In genomic region chr2:9844581-9844980, GRCh38 we compare ENCODE assay signal across 8 cellular contexts. TPM values are rescaled to one million over a fixed set of nuclear protein-coding genes. Genes with fewer than 3 reads are reported as not detected.
A peak's percentile ranks its signal among the peaks of the same experiment; 100 is the strongest.
DNase-seq lines count a peak whose midpoint lies in the region; ATAC-seq and TF ChIP-seq lines count a peak whose summit lies in the region.

No MANE protein-coding gene starts in this region.

- TF ChIP-seq POLR2A in HCT116 (IDR thresholded peaks at IDR 0.05; ENCODE audit: borderline replicate concordance, extremely low read depth, insufficient read depth, insufficient read length), result no peak

- POLR2A ChIA-PET in HCT116 (lab: Charles Lee), result interaction anchor here (1.6 kb wide), 1 partner anchor 43 kb away, joined by 4 read pairs; no protein-coding TSS in a partner anchor

- CTCF ChIA-PET in HCT116 (lab: Charles Lee), result interaction anchor here (1.7 to 2.0 kb wide), 2 partner anchors 140 to 204 kb away, joined by 5 to 8 read pairs; no protein-coding TSS in a partner anchor

- TF ChIP-seq CTCF in DND-41 (IDR thresholded peaks at IDR 0.05; ENCODE audit: borderline replicate concordance, extremely low read depth, low read length, poor library complexity, severe bottlenecking), result no peak
- TF ChIP-seq CTCF in HCT116 (IDR thresholded peaks at IDR 0.05 in 2 of 3, conservative IDR thresholded peaks at IDR 0.05 in 1 of 3; ENCODE audit: borderline replicate concordance in 1 of 3, insufficient read depth in 1 of 3, low read depth in 2 of 3, low read length in 2 of 3), result no peak
- TF ChIP-seq CTCF in hepatocyte (IDR thresholded peaks at IDR 0.05; ENCODE audit: poor library complexity), result no peak

- peaks cover 42% of the 10 kb centered on the region for H3K36me3 Mint-ChIP-seq in T-helper 2 cell treated with Interferon-gamma antibody and Interleukin-4, amounts not matched to agents 5 μg/mL and 100 μg/mL, for 36 hours (ENCODE audit: low read depth)

- H3K27ac Mint-ChIP-seq in T-helper 2 cell treated with Interferon-gamma antibody and Interleukin-4, amounts not matched to agents 5 μg/mL and 100 μg/mL, for 36 hours, result peak overlapping the region; percentile 94

- H3K36me3 ChIP-seq in DND-41 (ENCODE audit: insufficient read depth, low read length) (peaks cover 36% of the 10 kb centered on the region), HCT116 (ENCODE audit: control insufficient read depth in 1 of 2, insufficient read depth in 2 of 2, low read length in 2 of 2) (peaks cover 7 to 11% of the 10 kb centered on the region in 2 experiments; a peak in 3 of 4 replicates), hepatocyte (replicated peaks; ENCODE audit: insufficient read depth, low read depth) (no peaks in the 10 kb centered on the region), urinary bladder (ENCODE audit: insufficient read depth) (no peaks in the 10 kb centered on the region)

- H3K27me3 Mint-ChIP-seq in T-helper 2 cell treated with Interferon-gamma antibody and Interleukin-4, amounts not matched to agents 5 μg/mL and 100 μg/mL, for 36 hours (ENCODE audit: low read depth), result no peaks in the 10 kb centered on the region

- ATAC-seq in DND-41 (ENCODE audit: insufficient read depth, low read depth) (no peak), HCT116 (no peak), GM21447 (IDR thresholded peaks at IDR 0.05; ENCODE audit: unreplicated experiment) (no peak), GM18520 (IDR thresholded peaks at IDR 0.05; ENCODE audit: unreplicated experiment) (no peak)

- peaks cover 49% of the 10 kb centered on the region for H3K4me1 Mint-ChIP-seq in T-helper 2 cell treated with Interferon-gamma antibody and Interleukin-4, amounts not matched to agents 5 μg/mL and 100 μg/mL, for 36 hours (ENCODE audit: low read depth)

- H3K9me2 ChIP-seq in HCT116 (ENCODE audit: insufficient read depth), result no peaks in the 10 kb centered on the region
- no peaks in the 10 kb centered on the region for H3K9me2 ChIP-seq in hepatocyte (replicated peaks; ENCODE audit: insufficient read depth)

- peak overlapping the region; percentile 94 for H3K4me3 Mint-ChIP-seq in T-helper 2 cell treated with Interferon-gamma antibody and Interleukin-4, amounts not matched to agents 5 μg/mL and 100 μg/mL, for 36 hours

- WGBS in hepatocyte (ENCODE audit: low lambda C conversion rate, missing lambda C conversion rate), result 64% methylated on average over 4 of the region's 4 CpGs
- WGBS in urinary bladder, result 27% methylated on average over 4 of the region's 4 CpGs

- H3K4me1 ChIP-seq in DND-41 (ENCODE audit: insufficient read depth, low read length), result peaks cover 47% of the 10 kb centered on the region
- H3K4me1 ChIP-seq in HCT116 (ENCODE audit: control insufficient read depth in 1 of 2, insufficient read depth in 2 of 2, low read length in 2 of 2), result peaks cover 3 to 20% of the 10 kb centered on the region in 2 experiments; a peak in 3 of 4 replicates
- H3K4me1 ChIP-seq in hepatocyte (ENCODE audit: insufficient read depth), result peaks cover 13% of the 10 kb centered on the region
- peaks cover 2% of the 10 kb centered on the region for H3K4me1 ChIP-seq in urinary bladder (ENCODE audit: insufficient read depth)

- H3K27ac ChIP-seq in DND-41 (ENCODE audit: low read length) (peak overlapping the region; percentile 92; the same call in 1 of the 2 replicates), HCT116 (ENCODE audit: low read depth, low read length) (no peak overlapping the region; the same call in 1 of the 2 replicates), hepatocyte (peak overlapping the region; percentile 90), urinary bladder (ENCODE audit: low read depth) (no peak overlapping the region)

- no peak for DNase-seq in DND-41
- DNase-seq in HCT116 (ENCODE audit: low read depth, low spot score), result no peak
- no peak for DNase-seq in T-helper 2 cell treated with Interferon-gamma antibody and Interleukin-4, amounts not matched to agents 5 μg/mL and 100 μg/mL, for 36 hours (ENCODE audit: low spot score)
- no peak for DNase-seq in hepatocyte (ENCODE audit: low spot score)
- DNase-seq in ureter (ENCODE audit: low spot score), result no peak

- H3K9ac ChIP-seq in DND-41 (ENCODE audit: low read depth, low read length), result peak overlapping the region; percentile 80
- peak overlapping the region; percentile 85 for H3K9ac ChIP-seq in HCT116 (ENCODE audit: low read length)

- H3K4me2 ChIP-seq in DND-41 (ENCODE audit: insufficient read depth, low read length) (peak overlapping the region; percentile 81), HCT116 (ENCODE audit: low read length) (peak overlapping the region; percentile 79), hepatocyte (peak overlapping the region; percentile 90)

- H2AFZ ChIP-seq in DND-41 (ENCODE audit: low read depth, low read length) (no peak overlapping the region), HCT116 (ENCODE audit: low read depth, low read length, poor library complexity, severe bottlenecking) (no peak overlapping the region), hepatocyte (peak overlapping the region; percentile 88)

- TF ChIP-seq RAD21 in HCT116 (IDR thresholded peaks at IDR 0.05; ENCODE audit: low read depth), result no peak

- no TSS peak for BruUV-seq in HCT116 (replicated peaks; lab: Mats Ljungman, UMichigan)

- peaks cover 52% of the 10 kb centered on the region for H3K79me2 ChIP-seq in DND-41 (ENCODE audit: insufficient read depth, low read length)
- H3K79me2 ChIP-seq in HCT116 (ENCODE audit: insufficient read depth, low read length), result peaks cover 47% of the 10 kb centered on the region
- peaks cover 41% of the 10 kb centered on the region for H3K79me2 ChIP-seq in hepatocyte

- RAD21 ChIA-PET in HCT116 (lab: Charles Lee; ENCODE audit: low non-redundant PET in 1 of 2, low total read pairs in 2 of 2, uncharacterized antibody in 2 of 2, unreplicated experiment in 2 of 2), result no interaction called here

- H4K20me1 ChIP-seq in DND-41 (ENCODE audit: insufficient read depth, low read length) (peaks cover 3% of the 10 kb centered on the region; the same call in 1 of the 2 replicates), HCT116 (ENCODE audit: insufficient read depth) (no peaks in the 10 kb centered on the region), hepatocyte (ENCODE audit: insufficient read depth, poor library complexity, severe bottlenecking) (no peaks in the 10 kb centered on the region)

- H3K27me3 ChIP-seq in DND-41 (ENCODE audit: insufficient read depth, low read length, poor library complexity) (no peaks in the 10 kb centered on the region), HCT116 (ENCODE audit: insufficient read depth, low read length) (no peaks in the 10 kb centered on the region), hepatocyte (no peaks in the 10 kb centered on the region)

- intact Hi-C loops in HCT116 (cut with micrococcal nuclease), result no loop called here

- H3K9me3 ChIP-seq in DND-41 (ENCODE audit: insufficient read depth, low read length, severe bottlenecking) (no peaks in the 10 kb centered on the region), HCT116 (ENCODE audit: control insufficient read depth in 1 of 2, insufficient read depth in 1 of 2, low read depth in 1 of 2, low read length in 2 of 2) (no peaks in the 10 kb centered on the region), hepatocyte (ENCODE audit: low read depth) (no peaks in the 10 kb centered on the region)

- H3K4me3 ChIP-seq in DND-41 (ENCODE audit: low read depth in 1 of 2, low read length in 2 of 2) (peak overlapping the region; percentile 65 to 75; a peak in 3 of 4 replicates), HCT116 (replicated peaks in 1 of 2; ENCODE audit: low read depth in 1 of 2, low read length in 2 of 2) (peak overlapping the region; percentile 83 to 86), hepatocyte (peak overlapping the region; percentile 36), urinary bladder (ENCODE audit: low read depth, low read length) (peak overlapping the region; percentile 57)

- no peaks in the 10 kb centered on the region for H3K9me3 Mint-ChIP-seq in T-helper 2 cell treated with Interferon-gamma antibody and Interleukin-4, amounts not matched to agents 5 μg/mL and 100 μg/mL, for 36 hours

TF ChIP-seq in HCT116, 20 proteins besides CTCF, POLR2A, EP300 and RAD21:
- TF ChIP-seq ZBTB33 (IDR thresholded peaks at IDR 0.05; ENCODE audit: extremely low read depth, insufficient replicate concordance, low read length) (no peak), JUND (IDR thresholded peaks at IDR 0.05) (peak; percentile 6; the same call in 1 of the 2 replicates), POLR2AphosphoS5 (IDR thresholded peaks at IDR 0.05; ENCODE audit: low read depth, low read length) (no peak)

RNA-seq across cellular contexts. Expression of gene TAF1B, which starts 1.3 kb away (rescaled TPM):
- total RNA-seq in HCT116 (2021; ENCODE audit: unreplicated experiment) (27.9 TPM), hepatocyte (14.7 and 19.4 TPM in 2 replicates), urinary bladder (53.4 TPM), ureter (41.1 TPM)
- polyA plus RNA-seq in HCT116 (2012), result 8.2 and 9.5 TPM in 2 replicates
- polyA plus RNA-seq in hepatocyte (8.0 and 13.2 TPM in 2 replicates), urinary bladder (7.5 TPM)

Comparison
In these comparisons a context has a peak if more than half of its experiments do, and no peak if none do; other contexts are left out.
1. H3K27ac ChIP-seq: peak in DND-41 (single experiment) and hepatocyte (single experiment); none in HCT116 (single experiment) and urinary bladder (single experiment).
2. Peak in every context shown above with its lines, with median percentiles within 50 percentile points of each other: H3K4me2 ChIP-seq and H3K4me3 ChIP-seq.